In genomic region chr12:55940065-55940732, GRCh38 we compare ENCODE assay signal across 7 cellular contexts. TPM values are rescaled to one million over a fixed set of nuclear protein-coding genes. Genes with fewer than 3 reads are reported as not detected.
A peak's percentile ranks its signal among the peaks of the same experiment; 100 is the strongest.
DNase-seq lines count a peak whose midpoint lies in the region; ATAC-seq and TF ChIP-seq lines count a peak whose summit lies in the region.

No MANE protein-coding gene starts in this region.

- CTCF ChIA-PET in T-cell (lab: Charles Lee): interaction anchor here (0.5 to 5.2 kb wide), 13 partner anchors 9 to 234 kb away, joined by 3 to 47 read pairs (median 5); partner anchors contain the start of genes DNAJC14 (in 1 of the 2), ORMDL2 (in 1 of the 2) and SARNP (in 1 of the 2)

- ATAC-seq in HG02840 (IDR thresholded peaks at IDR 0.05; ENCODE audit: low FRiP score, unreplicated experiment) (peak; percentile 84), T-cell (replicated peaks in 1 of 4) (peak; percentile 81 to 91 (median 84)), right cardiac atrium (peak; percentile 94)

- no peaks in the 10 kb centered on the region for H3K27me3 ChIP-seq in right cardiac atrium (ENCODE audit: control insufficient read depth, insufficient read depth)

- peaks cover 82 to 91% (median 89%) of the 10 kb centered on the region in 3 donors for H3K4me1 Mint-ChIP-seq in T-cell

- 11% methylated on average over 18 of the region's 18 CpGs for WGBS in right cardiac atrium

- POLR2A ChIA-PET in T-cell (lab: Charles Lee): interaction anchor here in 1 of 2 donors (0.7 kb wide), 2 partner anchors 14 to 43 kb away, joined by 4 to 5 read pairs; no protein-coding TSS in a partner anchor

- no peak overlapping the region for H3K4me3 ChIP-seq in right cardiac atrium (ENCODE audit: low read length)
- peak overlapping the region; percentile 25 for H3K4me3 ChIP-seq in retinal pigment epithelial cell (ENCODE audit: low read length)

- H3K9me3 ChIP-seq in right cardiac atrium (ENCODE audit: control insufficient read depth, low read length): no peaks in the 10 kb centered on the region

- peaks cover 78% of the 10 kb centered on the region for H3K36me3 Mint-ChIP-seq in T-cell

- H3K4me3 Mint-ChIP-seq in T-cell: peak overlapping the region; percentile 2 to 63 (median 44)

- no peaks in the 10 kb centered on the region for H3K4me1 ChIP-seq in right cardiac atrium (ENCODE audit: control insufficient read depth, insufficient read depth, low read length)

- intact Hi-C loops in right cardiac atrium (cut with DNase I): loop anchor here in 2 of 4 donors (2.0 to 5.0 kb wide), 2 partner anchors 201 to 203 kb away; no protein-coding TSS in a partner anchor

- in situ Hi-C loops in GM13976 (cut with MboI; ENCODE audit: low sequenced_read_pairs, unreplicated experiment): loop anchor here (10.0 kb wide), 1 partner anchor 205 kb away; no protein-coding TSS in a partner anchor

- H3K27ac ChIP-seq in right cardiac atrium (ENCODE audit: low read length): no peak overlapping the region

- H3K27ac Mint-ChIP-seq in T-cell: peak overlapping the region; percentile 96 to 99

- H3K27me3 Mint-ChIP-seq in T-cell: no peaks in the 10 kb centered on the region

- TF ChIP-seq CTCF in GM13976 (IDR thresholded peaks at IDR 0.05; ENCODE audit: borderline replicate concordance, control extremely low read depth, extremely low read depth, insufficient read depth, missing control alignments) (peak; percentile 87), retinal pigment epithelial cell (conservative IDR thresholded peaks at IDR 0.05; ENCODE audit: low read depth, low read length) (peak; percentile 94)

- no peaks in the 10 kb centered on the region for H3K9me3 Mint-ChIP-seq in T-cell

- DNase-seq in GM13976 (ENCODE audit: low spot score) (peak; percentile 86), NCI-H1436 treated with DMSO at 0.1 percent for 48 hours (lab: John Stamatoyannopoulos, UW) (peak; percentile 8), T-cell (peak; percentile 62 to 85 (median 78)), amniotic epithelial cell (ENCODE audit: low read depth) (peak; percentile 76), right cardiac atrium (peak; percentile 83 to 92 (median 90)), retinal pigment epithelial cell (ENCODE audit: low read depth) (no peak)

RNA-seq across cellular contexts. Expression of gene DGKA, which starts 9.2 kb away (rescaled TPM):
- total RNA-seq in T-cell (1,000 to 10,000 TPM in 4 of 5 donors, 100 to 1,000 TPM in 1; 896 to 1,314 (median 1,231) TPM), right cardiac atrium (10 to 100 TPM; 11.3 to 25.9 (median 20.3) TPM)
- polyA plus RNA-seq in right cardiac atrium: 20.3 TPM

RNA-seq across cellular contexts. Expression of gene PYM1, which starts 12.5 kb away (rescaled TPM):
- total RNA-seq in T-cell (10 to 100 TPM; 21.7 to 40.9 (median 30.7) TPM), right cardiac atrium (10 to 100 TPM; 15.4 to 19.0 (median 16.9) TPM)
- 25.7 TPM for polyA plus RNA-seq in right cardiac atrium

RNA-seq across cellular contexts. Expression of gene PMEL, which starts 25.6 kb away (rescaled TPM):
- under 1 TPM in 1 of 5 donors, not detected in 4; 0.20 TPM for total RNA-seq in T-cell
- 1 to 10 TPM in 3 of 4 donors, under 1 TPM in 1; 0.86 to 2.2 (median 1.2) TPM for total RNA-seq in right cardiac atrium
- polyA plus RNA-seq in right cardiac atrium: 0.45 TPM

RNA-seq across cellular contexts. Expression of gene CDK2, which starts 26.4 kb away (rescaled TPM):
- total RNA-seq in T-cell (10 to 100 TPM; 17.8 to 32.3 (median 23.3) TPM), right cardiac atrium (10 to 100 TPM; 12.7 to 17.2 (median 13.6) TPM)
- 8.1 TPM for polyA plus RNA-seq in right cardiac atrium

RNA-seq across cellular contexts. Expression of gene RAB5B, which starts 33.7 kb away (rescaled TPM):
- 10 to 100 TPM; 58.6 to 99.8 (median 85.7) TPM for total RNA-seq in T-cell
- 100 to 1,000 TPM; 111 to 132 (median 119) TPM for total RNA-seq in right cardiac atrium
- polyA plus RNA-seq in right cardiac atrium: 86.4 TPM

Comparison
In these comparisons a context has a peak if more than half of its experiments do, and no peak if none do; other contexts are left out.
1. RNA of gene DGKA, which starts 9.2 kb away (total RNA-seq): 896 to 1,314 TPM in T-cell; 11.3 to 25.9 TPM in right cardiac atrium; every median in the first group is over 10 times any median in the second.
2. Peak in every context shown above with its lines, with median percentiles within 50 percentile points of each other: ATAC-seq.